Comparison of ENCODE assay signal across 8 cellular contexts in genomic region chr12:68863886-68864454, GRCh38. TPM values are rescaled to one million over a fixed set of nuclear protein-coding genes. Genes with fewer than 3 reads are reported as not detected.
DNase-seq lines count a peak whose midpoint lies in the region; ATAC-seq, FAIRE-seq and TF ChIP-seq lines count a peak whose summit lies in the region.
"Not testable (repeated sequence)": the region's sequence is repeated elsewhere in the genome, so short reads cannot be mapped to it uniquely, and the experiment has no call there.

No MANE protein-coding gene starts in this region.

- not testable (repeated sequence) for H3K36me3 ChIP-seq in PC-3 (ENCODE audit: low read depth, low read length)

- not testable (repeated sequence) for H3K9ac ChIP-seq in PC-3 (ENCODE audit: low read length)

- not testable (repeated sequence) for H3K9me2 ChIP-seq in PC-3 (replicated peaks; ENCODE audit: low read length)

- H3K36me3 Mint-ChIP-seq in activated naive CD8-positive, alpha-beta T cell treated with anti-CD3 and anti-CD28 coated beads, Interleukin-2, amount 50 U/mL, for 24 hours (ENCODE audit: low read depth): peaks cover 10% of the 10 kb centered on the region
- H3K36me3 Mint-ChIP-seq in neural crest cell (ENCODE audit: low read depth): not testable (repeated sequence)

- TF ChIP-seq CTCF in GM12872 (IDR thresholded peaks at IDR 0.05; ENCODE audit: insufficient read depth, low read depth, low read length) (peak; percentile 40; the same call in 2 of the 3 replicates), PC-3 (conservative IDR thresholded peaks at IDR 0.05; ENCODE audit: low read depth, low read length) (peak; percentile 78), foreskin keratinocyte (conservative IDR thresholded peaks at IDR 0.05) (peak; percentile 93), neural crest cell (conservative IDR thresholded peaks at IDR 0.05) (peak; percentile 77)

- peak; percentile 35 for DNase-seq in NCI-H1105 (lab: John Stamatoyannopoulos, UW)
- peak; percentile 78 for DNase-seq in PC-3
- DNase-seq in activated naive CD8-positive, alpha-beta T cell treated with anti-CD3 and anti-CD28 coated beads, Interleukin-2, amount 50 U/mL, for 24 hours: peak; percentile 9
- peak; percentile 47 to 73 for DNase-seq in foreskin keratinocyte
- not testable (repeated sequence) for DNase-seq in neural crest cell (ENCODE audit: low read depth, low spot score)

- peak; percentile 86 for FAIRE-seq in A204.1 (lab: Jason Lieb, UNC)

- POLR2A ChIA-PET in PC-3 (lab: Charles Lee; ENCODE audit: unreplicated experiment): not testable (repeated sequence)

- peak overlapping the region; percentile 40 for H3K4me2 ChIP-seq in PC-3 (ENCODE audit: low read length)

- CTCF ChIA-PET in PC-3 (lab: Charles Lee): not testable (repeated sequence)

- not testable (repeated sequence) for H3K4me1 ChIP-seq in PC-3 (ENCODE audit: insufficient read depth, low read length); foreskin keratinocyte

- TSS peak; percentile 52 for BruUV-seq in PC-3 (replicated peaks; lab: Mats Ljungman, UMichigan)

- H3K9me3 Mint-ChIP-seq in activated naive CD8-positive, alpha-beta T cell treated with anti-CD3 and anti-CD28 coated beads, Interleukin-2, amount 50 U/mL, for 24 hours; neural crest cell: not testable (repeated sequence)

- not testable (repeated sequence) for H3K79me2 ChIP-seq in PC-3 (ENCODE audit: low read length)

- H3K27me3 ChIP-seq in PC-3 (ENCODE audit: low read length); foreskin keratinocyte: not testable (repeated sequence)

- intact Hi-C loops in PC-3 (cut with micrococcal nuclease): loop anchor here (1.0 to 2.0 kb wide), 3 partner anchors 206 to 333 kb away; no protein-coding TSS in a partner anchor

- not testable (repeated sequence) for H3K27me3 Mint-ChIP-seq in activated naive CD8-positive, alpha-beta T cell treated with anti-CD3 and anti-CD28 coated beads, Interleukin-2, amount 50 U/mL, for 24 hours; neural crest cell (ENCODE audit: low read depth)

- not testable (repeated sequence) for H3K27ac ChIP-seq in PC-3 (ENCODE audit: low read length); foreskin keratinocyte

- H4K20me1 ChIP-seq in PC-3 (ENCODE audit: low read length): not testable (repeated sequence)

- ATAC-seq in HG02763 (IDR thresholded peaks at IDR 0.05; ENCODE audit: unreplicated experiment): peak; percentile 53
- peak; percentile 76 for ATAC-seq in PC-3
- ATAC-seq in activated naive CD8-positive, alpha-beta T cell treated with anti-CD3 and anti-CD28 coated beads, Interleukin-2, amount 50 U/mL, for 24 hours: not testable (repeated sequence)
- peak; percentile 73 for ATAC-seq in foreskin keratinocyte

- H3K27ac Mint-ChIP-seq in activated naive CD8-positive, alpha-beta T cell treated with anti-CD3 and anti-CD28 coated beads, Interleukin-2, amount 50 U/mL, for 24 hours: not testable (repeated sequence)
- H3K27ac Mint-ChIP-seq in neural crest cell (ENCODE audit: unreplicated experiment): peak overlapping the region; percentile 10

- not testable (repeated sequence) for H3F3A ChIP-seq in PC-3 (ENCODE audit: low read length, unreplicated experiment)

- H3K4me1 Mint-ChIP-seq in activated naive CD8-positive, alpha-beta T cell treated with anti-CD3 and anti-CD28 coated beads, Interleukin-2, amount 50 U/mL, for 24 hours; neural crest cell: not testable (repeated sequence)

- peak overlapping the region; percentile 62; the same call in 1 of the 2 replicates for H2AFZ ChIP-seq in PC-3 (ENCODE audit: low read length)

- H3K4me3 Mint-ChIP-seq in activated naive CD8-positive, alpha-beta T cell treated with anti-CD3 and anti-CD28 coated beads, Interleukin-2, amount 50 U/mL, for 24 hours; neural crest cell: not testable (repeated sequence)

- H3K4me3 ChIP-seq in PC-3 (ENCODE audit: low read length): not testable (repeated sequence)

- not testable (repeated sequence) for H3K9me3 ChIP-seq in PC-3 (ENCODE audit: low read length)

RNA-seq across cellular contexts. Expression of gene MDM2, which starts 56.0 kb away (rescaled TPM):
- total RNA-seq in PC-3 (2014; rRNA removed) (43.0 and 86.4 TPM in 2 replicates), foreskin keratinocyte (110 and 114 TPM in 2 replicates), neural crest cell (123 TPM in 2 replicates)
- polyA plus RNA-seq in foreskin keratinocyte: 57.5 and 60.1 TPM in 2 replicates

Comparison
In these comparisons a context has a peak if more than half of its experiments do, and no peak if none do; other contexts are left out.
1. CTCF ChIP-seq: peak in every context shown above with its lines; median percentile 93 in foreskin keratinocyte; 78 in PC-3; 77 in neural crest cell; 40 in GM12872.